16 cellular contexts compared by ENCODE assay signal in the genomic region with DNA sequence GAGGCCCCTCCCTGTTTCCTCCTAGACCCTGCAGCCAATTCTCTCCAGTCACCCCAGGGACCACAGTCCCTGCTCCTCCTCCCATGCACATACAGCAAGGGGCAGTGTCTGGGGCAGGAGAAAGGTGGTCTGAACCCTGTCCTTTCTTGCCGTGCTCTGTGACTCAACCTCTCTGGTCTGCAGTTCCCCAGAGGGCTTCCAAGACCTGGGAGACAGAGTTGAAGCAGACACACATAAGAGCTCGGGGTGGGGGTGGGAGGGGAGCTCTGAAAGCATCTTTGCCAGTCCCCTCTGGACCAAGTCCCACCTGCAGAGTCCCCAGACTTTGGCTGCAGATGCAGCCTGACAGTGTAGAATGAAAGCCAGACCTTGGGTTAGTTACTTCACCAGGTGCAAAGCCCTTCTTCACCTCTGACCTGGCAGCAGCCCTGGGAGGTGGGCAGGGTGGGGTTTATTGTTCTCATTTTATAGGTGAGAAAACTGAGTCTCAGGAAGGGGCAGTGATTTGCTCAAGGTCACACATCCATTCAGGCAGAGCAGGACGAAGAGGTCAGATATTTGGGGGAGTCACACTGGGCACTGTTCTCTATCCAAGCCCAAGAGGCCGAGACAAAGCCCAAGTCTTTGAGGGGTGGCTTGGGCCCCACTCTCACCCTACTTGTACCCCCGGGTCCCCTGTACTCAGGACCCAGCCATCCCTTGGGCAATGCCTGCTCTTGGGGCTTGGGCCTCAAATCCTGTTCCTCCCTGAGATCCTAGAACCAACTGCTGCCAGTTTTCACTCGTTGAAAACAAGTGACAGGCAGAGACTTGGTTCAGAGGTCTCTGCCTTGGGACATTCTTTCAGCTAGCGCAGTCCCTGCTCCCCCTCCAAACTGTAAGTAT. TPM values are rescaled to one million over a fixed set of nuclear protein-coding genes. Genes with fewer than 3 reads are reported as not detected.
DNase-seq lines count a peak whose midpoint lies in the region; ATAC-seq, FAIRE-seq and TF ChIP-seq lines count a peak whose summit lies in the region.
"Had no signal": no experiment of that assay in that cellular context is flagged by ENCODE, and none has a peak within 500 bp of the region (broad histone marks: within the 10 kb centered on the region; RNA-seq: fewer than 3 reads in every experiment).

No MANE protein-coding gene starts in this region.

- FAIRE-seq in D721Med (lab: Jason Lieb, UNC): no peak
- FAIRE-seq: H54, urothelium cell line had no signal

- H3K9me3 ChIP-seq in mucosa of rectum (ENCODE audit: control insufficient read depth in 2 of 2, low read length in 2 of 2): no peaks in the 10 kb centered on the region
- H3K9me3 ChIP-seq in thoracic aorta: no peaks in the 10 kb centered on the region

- POLR2A ChIA-PET in RWPE1 (lab: Yijun Ruan, JAX; ENCODE audit: low non-redundant PET): interaction anchor here (0.9 kb wide), 1 partner anchor 10 kb away, joined by 3 read pairs; no protein-coding TSS in a partner anchor

- DNase-seq in RWPE1 (ENCODE audit: low spot score): no peak
- DNase-seq in coronary artery (ENCODE audit: low spot score): peak; percentile 64
- no peak for DNase-seq in thoracic aorta (ENCODE audit: low spot score)
- no peak for DNase-seq in activated CD4-positive, alpha-beta T cell treated with anti-CD3 and anti-CD28 coated beads, Interleukin-2, amount 10 ng/mL, durations not matched to agents 24 days and 14 days
- DNase-seq in D721Med (ENCODE audit: insufficient read length, low spot score): no peak
- DNase-seq: effector memory CD4-positive, alpha-beta T cell; NCI-H2107 had no signal

- H3K27ac ChIP-seq in RWPE1 (peak overlapping the region; percentile 90), coronary artery (peak overlapping the region; percentile 79 to 82), mucosa of rectum (ENCODE audit: low read depth in 2 of 2, low read length in 2 of 2) (peak overlapping the region; percentile 85 to 87), thoracic aorta (peak overlapping the region; percentile 56 to 89)
- H3K27ac ChIP-seq: cardiac muscle cell, PC-9 had no signal

- H3K4me1 ChIP-seq in mucosa of rectum (ENCODE audit: control insufficient read depth in 2 of 2, insufficient read depth in 2 of 2, low read length in 2 of 2): peaks cover 45 to 50% of the 10 kb centered on the region in 2 donors
- peaks cover 19 to 38% of the 10 kb centered on the region in 2 donors for H3K4me1 ChIP-seq in thoracic aorta (ENCODE audit: control insufficient read depth in 1 of 2, low read depth in 2 of 2)

- H3K9me3 Mint-ChIP-seq in activated CD4-positive, alpha-beta T cell treated with anti-CD3 and anti-CD28 coated beads, Interleukin-2, amount 10 ng/mL, durations not matched to agents 24 days and 14 days: no peaks in the 10 kb centered on the region
- H3K9me3 Mint-ChIP-seq: activated naive CD4-positive, alpha-beta T cell treated with anti-CD3 and anti-CD28 coated beads, Interleukin-2, amount 50 U/mL, for 72 hours had no signal

- no peak overlapping the region for H3K4me3 Mint-ChIP-seq in activated CD4-positive, alpha-beta T cell treated with anti-CD3 and anti-CD28 coated beads, Interleukin-2, amount 10 ng/mL, durations not matched to agents 24 days and 14 days

- CTCF ChIA-PET in RWPE1 (lab: Yijun Ruan, JAX): interaction anchor here (0.8 to 1.9 kb wide), 3 partner anchors 8 to 247 kb away, joined by 3 to 11 read pairs (median 6); no protein-coding TSS in a partner anchor

- no peaks in the 10 kb centered on the region for H3K27me3 ChIP-seq in mucosa of rectum (ENCODE audit: control insufficient read depth in 2 of 2, insufficient read depth in 2 of 2, low read length in 2 of 2)
- no peaks in the 10 kb centered on the region for H3K27me3 ChIP-seq in thoracic aorta (replicated peaks; ENCODE audit: insufficient read depth)
- H3K27me3 ChIP-seq: cardiac muscle cell had no signal

- H3K4me1 Mint-ChIP-seq in activated CD4-positive, alpha-beta T cell treated with anti-CD3 and anti-CD28 coated beads, Interleukin-2, amount 10 ng/mL, durations not matched to agents 24 days and 14 days: peaks cover 3% of the 10 kb centered on the region

- H3K36me3 ChIP-seq in mucosa of rectum (ENCODE audit: control insufficient read depth in 2 of 2, insufficient read depth in 2 of 2, low read length in 2 of 2) (no peaks in the 10 kb centered on the region), thoracic aorta (no peaks in the 10 kb centered on the region)
- H3K36me3 ChIP-seq: cardiac muscle cell had no signal

- peaks cover 5% of the 10 kb centered on the region for H3K27me3 Mint-ChIP-seq in activated CD4-positive, alpha-beta T cell treated with anti-CD3 and anti-CD28 coated beads, Interleukin-2, amount 10 ng/mL, durations not matched to agents 24 days and 14 days

- TF ChIP-seq CTCF in RWPE1 (conservative IDR thresholded peaks at IDR 0.05; ENCODE audit: low read depth): no peak
- no peak for TF ChIP-seq CTCF in coronary artery (IDR thresholded peaks at IDR 0.05)
- no peak for TF ChIP-seq CTCF in thoracic aorta (IDR thresholded peaks at IDR 0.05)
- TF ChIP-seq CTCF in D721Med (IDR thresholded peaks at IDR 0.05; ENCODE audit: insufficient read depth, missing control alignments): no peak

- no peak for ATAC-seq in thoracic aorta (ENCODE audit: insufficient number of reproducible peaks, low FRiP score, low read depth)
- no peak for ATAC-seq in HG02588 (IDR thresholded peaks at IDR 0.05; ENCODE audit: unreplicated experiment)
- ATAC-seq: activated naive CD4-positive, alpha-beta T cell treated with anti-CD3 and anti-CD28 coated beads, Interleukin-2, amount 50 U/mL, for 72 hours had no signal

- H3K4me3 ChIP-seq in coronary artery (no peak overlapping the region), mucosa of rectum (ENCODE audit: low read length in 2 of 2) (peak overlapping the region; percentile 57 to 60), thoracic aorta (peak overlapping the region; percentile 52)
- H3K4me3 ChIP-seq: cardiac muscle cell, PC-9 had no signal

- H3K9ac ChIP-seq in mucosa of rectum (ENCODE audit: low read depth in 1 of 2, low read length in 2 of 2): peak overlapping the region; percentile 70 to 77

- H3K36me3 Mint-ChIP-seq in activated CD4-positive, alpha-beta T cell treated with anti-CD3 and anti-CD28 coated beads, Interleukin-2, amount 10 ng/mL, durations not matched to agents 24 days and 14 days (ENCODE audit: low read depth): no peaks in the 10 kb centered on the region
- H3K36me3 Mint-ChIP-seq: activated naive CD4-positive, alpha-beta T cell treated with anti-CD3 and anti-CD28 coated beads, Interleukin-2, amount 50 U/mL, for 72 hours had no signal

- H3K27ac Mint-ChIP-seq in activated CD4-positive, alpha-beta T cell treated with anti-CD3 and anti-CD28 coated beads, Interleukin-2, amount 10 ng/mL, durations not matched to agents 24 days and 14 days: no peak overlapping the region
- H3K27ac Mint-ChIP-seq: activated naive CD4-positive, alpha-beta T cell treated with anti-CD3 and anti-CD28 coated beads, Interleukin-2, amount 50 U/mL, for 72 hours had no signal

- intact Hi-C loops in activated CD4-positive, alpha-beta T cell treated with anti-CD3 and anti-CD28 coated beads, Interleukin-2, amount 10 ng/mL, durations not matched to agents 24 days and 14 days (cut with micrococcal nuclease): no loop called here

RNA-seq across cellular contexts. Expression of a gene that starts 0.7 kb away (rescaled TPM):
- total RNA-seq in thoracic aorta: not detected
- total RNA-seq in activated CD4-positive, alpha-beta T cell treated with anti-CD3 and anti-CD28 coated beads, Interleukin-2, amount 10 ng/mL, durations not matched to agents 24 days and 14 days: not detected in 2 replicates
- total RNA-seq: activated naive CD4-positive, alpha-beta T cell treated with anti-CD3 and anti-CD28 coated beads, Interleukin-2, amount 50 U/mL, for 72 hours; cardiac muscle cell had no signal

RNA-seq across cellular contexts. Expression of a gene that starts 42.9 kb away (rescaled TPM):
- 1 to 10 TPM; 2.4 to 3.0 TPM for total RNA-seq in thoracic aorta
- total RNA-seq in activated CD4-positive, alpha-beta T cell treated with anti-CD3 and anti-CD28 coated beads, Interleukin-2, amount 10 ng/mL, durations not matched to agents 24 days and 14 days: not detected in 2 replicates
- total RNA-seq: fibroblast of villous mesenchyme, PC-9 had no signal

RNA-seq across cellular contexts. Expression of a gene that starts 51.9 kb away (rescaled TPM):
- total RNA-seq in thoracic aorta: not detected
- total RNA-seq in activated CD4-positive, alpha-beta T cell treated with anti-CD3 and anti-CD28 coated beads, Interleukin-2, amount 10 ng/mL, durations not matched to agents 24 days and 14 days: not detected in 2 replicates
- total RNA-seq: activated naive CD4-positive, alpha-beta T cell treated with anti-CD3 and anti-CD28 coated beads, Interleukin-2, amount 50 U/mL, for 72 hours; cardiac muscle cell; fibroblast of villous mesenchyme; mononuclear cell; PC-9 had no signal
